Comparison of ENCODE assay signal across 13 cellular contexts in genomic region chr12:1544991-1545700, GRCh38. TPM values are rescaled to one million over a fixed set of nuclear protein-coding genes. Genes with fewer than 3 reads are reported as not detected.
DNase-seq lines count a peak whose midpoint lies in the region; ATAC-seq and TF ChIP-seq lines count a peak whose summit lies in the region.
"Had no signal": no experiment of that assay in that cellular context is flagged by ENCODE, and none has a peak within 500 bp of the region (broad histone marks: within the 10 kb centered on the region; RNA-seq: fewer than 3 reads in every experiment).

No MANE protein-coding gene starts in this region.

- RAD21 ChIA-PET in HCT116 (lab: Charles Lee; ENCODE audit: low non-redundant PET in 1 of 2, low total read pairs in 2 of 2, uncharacterized antibody in 2 of 2, unreplicated experiment in 2 of 2), result interaction anchor here in 1 of 2 experiments (1.6 kb wide), 1 partner anchor 427 kb away, joined by 9 read pairs; no protein-coding TSS in a partner anchor

- H3K27me3 Mint-ChIP-seq in mesothelial cell of epicardium (ENCODE audit: low read depth), result peaks cover 6% of the 10 kb centered on the region

- TF ChIP-seq RAD21 in HCT116 (IDR thresholded peaks at IDR 0.05; ENCODE audit: low read depth), result peak; percentile 70

- H3K4me3 ChIP-seq in AG09309 (ENCODE audit: control insufficient read depth, low read depth, low read length) (no peak overlapping the region), HCT116 (replicated peaks in 1 of 2; ENCODE audit: low read depth in 1 of 2, low read length in 2 of 2) (no peak overlapping the region), RWPE2 (ENCODE audit: severe bottlenecking) (no peak overlapping the region), HAP-1 (no peak overlapping the region)
- H3K4me3 ChIP-seq: spleen, suprapubic skin had no signal

- in situ Hi-C loops in HAP-1 (cut with MboI; ENCODE audit: low sequenced_read_pairs), result no loop called here

- H4K20me1 ChIP-seq in HCT116 (ENCODE audit: insufficient read depth), result no peaks in the 10 kb centered on the region

- peaks cover 13% of the 10 kb centered on the region for H3K36me3 Mint-ChIP-seq in mesothelial cell of epicardium

- H3K4me1 ChIP-seq in HCT116 (ENCODE audit: control insufficient read depth in 1 of 2, insufficient read depth in 2 of 2, low read length in 2 of 2) (peaks cover 15 to 19% of the 10 kb centered on the region in 2 experiments), RWPE2 (ENCODE audit: insufficient read depth, poor library complexity, severe bottlenecking) (peaks cover 17% of the 10 kb centered on the region), foreskin keratinocyte (peaks cover 8% of the 10 kb centered on the region), HAP-1 (no peaks in the 10 kb centered on the region)

- no peak overlapping the region for H3K9ac ChIP-seq in HCT116 (ENCODE audit: low read length)

- H3K27me3 ChIP-seq in HCT116 (ENCODE audit: insufficient read depth, low read length) (no peaks in the 10 kb centered on the region; the same call in 1 of the 2 replicates), RWPE2 (ENCODE audit: insufficient read depth, poor library complexity, severe bottlenecking) (no peaks in the 10 kb centered on the region), foreskin keratinocyte (no peaks in the 10 kb centered on the region), HAP-1 (ENCODE audit: low read depth) (no peaks in the 10 kb centered on the region)
- H3K27me3 ChIP-seq: suprapubic skin had no signal

- no peak overlapping the region for H3K27ac Mint-ChIP-seq in mesothelial cell of epicardium

- H3K4me1 Mint-ChIP-seq in mesothelial cell of epicardium, result no peaks in the 10 kb centered on the region

- intact Hi-C loops in HCT116 (cut with micrococcal nuclease), result loop anchor here (1.0 kb wide), 1 partner anchor 427 kb away; no protein-coding TSS in a partner anchor

- no peak overlapping the region for H3K4me3 Mint-ChIP-seq in mesothelial cell of epicardium

- no peak for ATAC-seq in HCT116
- no peak for ATAC-seq in RWPE2 (ENCODE audit: low read depth)
- no peak for ATAC-seq in foreskin keratinocyte
- ATAC-seq in HG02642 (IDR thresholded peaks at IDR 0.05; ENCODE audit: poor library complexity, unreplicated experiment), result no peak

- TF ChIP-seq POLR2A in HCT116 (IDR thresholded peaks at IDR 0.05; ENCODE audit: borderline replicate concordance, extremely low read depth, insufficient read depth, insufficient read length), result no peak

- no peaks in the 10 kb centered on the region for H3K79me2 ChIP-seq in HCT116 (ENCODE audit: insufficient read depth, low read length)

- no peaks in the 10 kb centered on the region for H3K9me2 ChIP-seq in HCT116 (ENCODE audit: insufficient read depth)

- BruUV-seq in HCT116 (replicated peaks; lab: Mats Ljungman, UMichigan), result no TSS peak

- CTCF ChIA-PET in HCT116 (lab: Charles Lee), result interaction anchor here (2.0 kb wide), 1 partner anchor 428 kb away, joined by 21 read pairs; no protein-coding TSS in a partner anchor

- H3K9me3 ChIP-seq in HCT116 (ENCODE audit: control insufficient read depth in 1 of 2, insufficient read depth in 1 of 2, low read depth in 1 of 2, low read length in 2 of 2) (no peaks in the 10 kb centered on the region), RWPE2 (ENCODE audit: severe bottlenecking) (no peaks in the 10 kb centered on the region), HAP-1 (no peaks in the 10 kb centered on the region; the same call in 1 of the 2 replicates)
- H3K9me3 ChIP-seq: spleen, suprapubic skin had no signal

- H3K9me3 Mint-ChIP-seq in mesothelial cell of epicardium, result peaks cover 16% of the 10 kb centered on the region

- no peaks in the 10 kb centered on the region for H3K36me3 ChIP-seq in HCT116 (ENCODE audit: control insufficient read depth in 1 of 2, insufficient read depth in 2 of 2, low read length in 2 of 2)
- H3K36me3 ChIP-seq in RWPE2 (ENCODE audit: low read depth), result no peaks in the 10 kb centered on the region
- H3K36me3 ChIP-seq in HAP-1 (replicated peaks), result no peaks in the 10 kb centered on the region
- H3K36me3 ChIP-seq: spleen, suprapubic skin, WERI-Rb-1 had no signal

- POLR2A ChIA-PET in HCT116 (lab: Charles Lee), result no interaction called here

- DNase-seq in AG09309 (ENCODE audit: low read depth), result no peak
- peak; percentile 4 for DNase-seq in HCT116 (ENCODE audit: low read depth, low spot score)
- DNase-seq in RWPE2 (ENCODE audit: low spot score), result no peak
- DNase-seq in foreskin keratinocyte, result no peak
- DNase-seq in mesothelial cell of epicardium (ENCODE audit: low spot score in 2 of 2, unreplicated experiment in 2 of 2), result no peak
- no peak for DNase-seq in HAP-1 (ENCODE audit: low spot score in 2 of 2)
- no peak for DNase-seq in iPS-NIHi11 (ENCODE audit: low spot score)
- DNase-seq: GF-D8, islet precursor cell, spleen, WERI-Rb-1 had no signal

- H2AFZ ChIP-seq in HCT116 (ENCODE audit: low read depth, low read length, poor library complexity, severe bottlenecking), result no peak overlapping the region

- no peak overlapping the region for H3K4me2 ChIP-seq in HCT116 (ENCODE audit: low read length)

- H3K27ac ChIP-seq in HCT116 (ENCODE audit: low read depth, low read length) (no peak overlapping the region), RWPE2 (ENCODE audit: poor library complexity, severe bottlenecking) (no peak overlapping the region), foreskin keratinocyte (no peak overlapping the region)
- H3K27ac ChIP-seq: spleen, suprapubic skin, WERI-Rb-1 had no signal

- peak; percentile 42 for TF ChIP-seq CTCF in AG09309 (IDR thresholded peaks at IDR 0.05; ENCODE audit: control insufficient read depth, insufficient read depth, low read depth, low read length, missing control alignments)
- TF ChIP-seq CTCF in HCT116 (IDR thresholded peaks at IDR 0.05 in 2 of 3, conservative IDR thresholded peaks at IDR 0.05 in 1 of 3; ENCODE audit: borderline replicate concordance in 1 of 3, insufficient read depth in 1 of 3, low read depth in 2 of 3, low read length in 2 of 3), result peak; percentile 37 to 45 (median 43); a peak in 5 of 6 replicates
- peak; percentile 66 for TF ChIP-seq CTCF in RWPE2 (IDR thresholded peaks at IDR 0.05; ENCODE audit: poor library complexity, severe bottlenecking)
- TF ChIP-seq CTCF in foreskin keratinocyte (conservative IDR thresholded peaks at IDR 0.05), result peak; percentile 54
- TF ChIP-seq CTCF in mesothelial cell of epicardium (IDR thresholded peaks at IDR 0.05; ENCODE audit: unreplicated experiment), result no peak

TF ChIP-seq in HCT116, 20 proteins besides CTCF, POLR2A, EP300 and RAD21 (continues in another document):
- no peak for TF ChIP-seq EZH2 (IDR thresholded peaks at IDR 0.05)
- no peak for TF ChIP-seq CBX3 (IDR thresholded peaks at IDR 0.05; ENCODE audit: low read depth)
- no peak for TF ChIP-seq POLR2AphosphoS5 (IDR thresholded peaks at IDR 0.05; ENCODE audit: low read depth, low read length)
- no peak for TF ChIP-seq ZFX (IDR thresholded peaks at IDR 0.05)
- TF ChIP-seq JUND (IDR thresholded peaks at IDR 0.05), result no peak
- TF ChIP-seq FOSL1 (IDR thresholded peaks at IDR 0.05; ENCODE audit: low read depth), result no peak
- TF ChIP-seq ZNF274 (IDR thresholded peaks at IDR 0.05; ENCODE audit: low read depth, low read length), result no peak
- no peak for TF ChIP-seq REST (IDR thresholded peaks at IDR 0.05; ENCODE audit: low read depth)
- no peak for TF ChIP-seq ATF3 (IDR thresholded peaks at IDR 0.05)
- no peak for TF ChIP-seq SIN3A (IDR thresholded peaks at IDR 0.05; ENCODE audit: low read depth)
- TF ChIP-seq SRF (IDR thresholded peaks at IDR 0.05; ENCODE audit: low read depth), result no peak

RNA-seq across cellular contexts. Expression of gene FBXL14, which starts 49.2 kb away (rescaled TPM):
- total RNA-seq in HCT116 (2021; ENCODE audit: unreplicated experiment), result 19.0 TPM
- polyA plus RNA-seq in HCT116 (2012), result 15.9 and 18.1 TPM in 2 replicates
- 5.3 and 5.9 TPM in 2 replicates for total RNA-seq in foreskin keratinocyte
- 1.5 and 2.0 TPM in 2 replicates for polyA plus RNA-seq in foreskin keratinocyte
- total RNA-seq in mesothelial cell of epicardium, result 14.1 to 14.8 TPM (median 14.3 TPM) in 3 replicates
